ENCODE assay signal across 1 cellular context in genomic region chr13:77919351-77920294, GRCh38.
TF ChIP-seq lines count a peak whose summit lies in the region.

No MANE protein-coding gene starts in this region.

TF ChIP-seq in H1, 55 proteins besides CTCF, POLR2A, EP300 and RAD21:
- TF ChIP-seq E2F6 (IDR thresholded peaks at IDR 0.05) (0 out of 2 replicates have a peak, but pooled peaks have one; percentile 28), CHD2 (IDR thresholded peaks at IDR 0.05; ENCODE audit: low read length) (no peak), KDM5A (IDR thresholded peaks at IDR 0.05; ENCODE audit: low read length) (no peak), FOSL1 (IDR thresholded peaks at IDR 0.05; ENCODE audit: insufficient read depth, low read depth, low read length) (no peak)
